ENCODE assay signal across 16 cellular contexts in genomic region chr20:50265245-50265946, GRCh38.
DNase-seq lines count a peak whose midpoint lies in the region; ATAC-seq and TF ChIP-seq lines count a peak whose summit lies in the region.
"Had no signal": no experiment of that assay in that cellular context is flagged by ENCODE, and none has a peak within 500 bp of the region (broad histone marks: within the 10 kb centered on the region; RNA-seq: fewer than 3 reads in every experiment).

No MANE protein-coding gene starts in this region.

- H3K79me1 ChIP-seq in neuronal stem cell (ENCODE audit: low read depth, low read length): no peaks in the 10 kb centered on the region

- H3K27ac Mint-ChIP-seq in activated CD8-positive, alpha-beta T cell treated with anti-CD3 and anti-CD28 coated beads, Interleukin-2, amount 10 ng/mL, durations not matched to agents 7 days and 5 days: peak overlapping the region; percentile 24
- no peak overlapping the region for H3K27ac Mint-ChIP-seq in activated CD8-positive, alpha-beta T cell treated with anti-CD3 and anti-CD28 coated beads for 36 hours
- H3K27ac Mint-ChIP-seq in Caco-2 (ENCODE audit: unreplicated experiment) (peak overlapping the region; percentile 20), WTC11 (no peak overlapping the region), type B pancreatic cell (no peak overlapping the region)

- H3K23ac ChIP-seq in neuronal stem cell (ENCODE audit: low read depth, low read length, poor library complexity): no peak overlapping the region

- H3K4me2 ChIP-seq in neuronal stem cell (ENCODE audit: insufficient read depth, low read length, poor library complexity, severe bottlenecking): no peak overlapping the region

- ATAC-seq in activated CD8-positive, alpha-beta T cell treated with anti-CD3 and anti-CD28 coated beads, Interleukin-2, amount 10 ng/mL, durations not matched to agents 7 days and 5 days: no peak
- no peak for ATAC-seq in activated CD8-positive, alpha-beta T cell treated with anti-CD3 and anti-CD28 coated beads for 36 hours
- ATAC-seq in WTC11: no peak
- no peak for ATAC-seq in HG02642 (IDR thresholded peaks at IDR 0.05; ENCODE audit: poor library complexity, unreplicated experiment)
- ATAC-seq: GM12878 had no signal

- H2BK120ac ChIP-seq in neuronal stem cell (ENCODE audit: low read depth, low read length): no peak overlapping the region

- H3K4me3 ChIP-seq in Caco-2 (ENCODE audit: low read depth, low read length): no peak overlapping the region
- H3K4me3 ChIP-seq in neuronal stem cell (ENCODE audit: low read length in 2 of 2): no peak overlapping the region
- H3K4me3 ChIP-seq: GM12878, GM23248, SK-N-MC had no signal

- H3K36me3 Mint-ChIP-seq in activated CD8-positive, alpha-beta T cell treated with anti-CD3 and anti-CD28 coated beads, Interleukin-2, amount 10 ng/mL, durations not matched to agents 7 days and 5 days (ENCODE audit: low read depth): no peaks in the 10 kb centered on the region
- no peaks in the 10 kb centered on the region for H3K36me3 Mint-ChIP-seq in activated CD8-positive, alpha-beta T cell treated with anti-CD3 and anti-CD28 coated beads for 36 hours (ENCODE audit: low read depth)
- H3K36me3 Mint-ChIP-seq in Caco-2 (ENCODE audit: insufficient read depth, unreplicated experiment) (peaks cover 6% of the 10 kb centered on the region), WTC11 (no peaks in the 10 kb centered on the region), type B pancreatic cell (no peaks in the 10 kb centered on the region)

- H3K9me3 ChIP-seq in Caco-2 (no peaks in the 10 kb centered on the region), neuronal stem cell (replicated peaks in 1 of 2; ENCODE audit: control insufficient read depth in 2 of 2, insufficient read depth in 1 of 2, low read depth in 1 of 2, low read length in 2 of 2) (no peaks in the 10 kb centered on the region)

- no peak overlapping the region for H2BK12ac ChIP-seq in neuronal stem cell (ENCODE audit: low read length)

- H3K14ac ChIP-seq in neuronal stem cell (ENCODE audit: low read length): no peak overlapping the region

- BruUV-seq in Caco-2 (replicated peaks; lab: Mats Ljungman, UMichigan): no TSS peak

- POLR2A ChIA-PET in activated CD8-positive, alpha-beta T cell treated with anti-CD3 and anti-CD28 coated beads, Interleukin-2, amount 10 ng/mL, durations not matched to agents 7 days and 5 days (lab: Charles Lee): no interaction called here
- POLR2A ChIA-PET in activated CD8-positive, alpha-beta T cell treated with anti-CD3 and anti-CD28 coated beads for 36 hours (lab: Charles Lee): no interaction called here
- POLR2A ChIA-PET in Caco-2 (lab: Charles Lee) (no interaction called here), WTC11 (lab: Charles Lee) (no interaction called here)

- no peak overlapping the region for H2AFZ ChIP-seq in neuronal stem cell (ENCODE audit: low read length)
- H2AFZ ChIP-seq: GM23248 had no signal

- DNase-seq in activated CD8-positive, alpha-beta T cell treated with anti-CD3 and anti-CD28 coated beads, Interleukin-2, amount 10 ng/mL, durations not matched to agents 7 days and 5 days: no peak
- no peak for DNase-seq in activated CD8-positive, alpha-beta T cell treated with anti-CD3 and anti-CD28 coated beads for 36 hours
- DNase-seq in Caco-2 (no peak), WTC11 (ENCODE audit: low spot score) (no peak), neuronal stem cell (ENCODE audit: low spot score) (no peak), type B pancreatic cell (ENCODE audit: extremely low spot score, unreplicated experiment) (no peak), 8988T (no peak)
- DNase-seq: GM23248; Karpas-422; NCI-H1105 treated with DMSO at 0.1 percent for 48 hours; NCI-H187; NCI-H69; NK-92 treated with Interleukin-12 subunit alpha and Interleukin-12 subunit beta, amount 100 ng/mL, for 24 hours had no signal

- no peak overlapping the region for H4K8ac ChIP-seq in neuronal stem cell (ENCODE audit: low read depth, low read length)

- no peak overlapping the region for H2BK15ac ChIP-seq in neuronal stem cell (ENCODE audit: low read length)

- no peak for TF ChIP-seq CTCF in activated CD8-positive, alpha-beta T cell treated with anti-CD3 and anti-CD28 coated beads for 36 hours (IDR thresholded peaks at IDR 0.05)
- TF ChIP-seq CTCF in Caco-2 (IDR thresholded peaks at IDR 0.05; ENCODE audit: insufficient read depth in 1 of 2, low read depth in 1 of 2, low read length in 1 of 2, severe bottlenecking in 1 of 2, unreplicated experiment in 1 of 2): no peak
- TF ChIP-seq CTCF in WTC11 (IDR thresholded peaks at IDR 0.05): no peak
- no peak for TF ChIP-seq CTCF in type B pancreatic cell (conservative IDR thresholded peaks at IDR 0.05)

- WGBS in neuronal stem cell (ENCODE audit: extremely low coverage in 2 of 2, insufficient read length in 2 of 2, insufficient replicate concordance in 1 of 2), 2 donors: no CpG with 5 or more reads among the region's 12 CpGs

- H2BK5ac ChIP-seq in neuronal stem cell (ENCODE audit: low read length): no peak overlapping the region

- CTCF ChIA-PET in activated CD8-positive, alpha-beta T cell treated with anti-CD3 and anti-CD28 coated beads, Interleukin-2, amount 10 ng/mL, durations not matched to agents 7 days and 5 days (lab: Charles Lee): interaction anchor here (1.1 to 1.5 kb wide), 3 partner anchors 11 to 323 kb away, joined by 3 read pairs; no protein-coding TSS in a partner anchor
- CTCF ChIA-PET in activated CD8-positive, alpha-beta T cell treated with anti-CD3 and anti-CD28 coated beads for 36 hours (lab: Charles Lee): interaction anchor here (1.2 kb wide), 1 partner anchor 31 kb away, joined by 4 read pairs; no protein-coding TSS in a partner anchor
- CTCF ChIA-PET in Caco-2 (lab: Charles Lee) (no interaction called here), WTC11 (lab: Charles Lee) (no interaction called here)

- peak overlapping the region; percentile 60 for H2AK5ac ChIP-seq in neuronal stem cell (ENCODE audit: low read depth, low read length)

- H4K91ac ChIP-seq in neuronal stem cell (ENCODE audit: low read depth, low read length, poor library complexity): no peak overlapping the region

- no peak overlapping the region for H3K18ac ChIP-seq in neuronal stem cell (ENCODE audit: low read length)

- no peaks in the 10 kb centered on the region for H3K9me3 Mint-ChIP-seq in activated CD8-positive, alpha-beta T cell treated with anti-CD3 and anti-CD28 coated beads, Interleukin-2, amount 10 ng/mL, durations not matched to agents 7 days and 5 days (ENCODE audit: insufficient read depth)
- H3K9me3 Mint-ChIP-seq in activated CD8-positive, alpha-beta T cell treated with anti-CD3 and anti-CD28 coated beads for 36 hours: no peaks in the 10 kb centered on the region
- no peaks in the 10 kb centered on the region for H3K9me3 Mint-ChIP-seq in Caco-2 (ENCODE audit: unreplicated experiment)
- no peaks in the 10 kb centered on the region for H3K9me3 Mint-ChIP-seq in WTC11
- H3K9me3 Mint-ChIP-seq in type B pancreatic cell: no peaks in the 10 kb centered on the region

- H3K27me3 Mint-ChIP-seq in activated CD8-positive, alpha-beta T cell treated with anti-CD3 and anti-CD28 coated beads, Interleukin-2, amount 10 ng/mL, durations not matched to agents 7 days and 5 days (ENCODE audit: low read depth): peaks cover 7% of the 10 kb centered on the region
- peaks cover 2% of the 10 kb centered on the region for H3K27me3 Mint-ChIP-seq in activated CD8-positive, alpha-beta T cell treated with anti-CD3 and anti-CD28 coated beads for 36 hours
- H3K27me3 Mint-ChIP-seq in Caco-2 (ENCODE audit: insufficient read depth, unreplicated experiment): no peaks in the 10 kb centered on the region
- H3K27me3 Mint-ChIP-seq in WTC11 (ENCODE audit: low read depth): no peaks in the 10 kb centered on the region
- no peaks in the 10 kb centered on the region for H3K27me3 Mint-ChIP-seq in type B pancreatic cell

- H3K4ac ChIP-seq in neuronal stem cell (ENCODE audit: low read length): no peak overlapping the region

- no peaks in the 10 kb centered on the region for H3K36me3 ChIP-seq in Caco-2 (ENCODE audit: control insufficient read depth, insufficient read depth, low read length)
- no peaks in the 10 kb centered on the region for H3K36me3 ChIP-seq in neuronal stem cell (replicated peaks in 1 of 2; ENCODE audit: control insufficient read depth in 2 of 2, insufficient read depth in 2 of 2, low read length in 2 of 2)

- H3K9ac ChIP-seq in neuronal stem cell (ENCODE audit: low read depth, low read length, poor library complexity): no peak overlapping the region
- H3K9ac ChIP-seq: GM23248 had no signal

- H3K4me1 ChIP-seq in Caco-2 (peaks cover 10% of the 10 kb centered on the region), neuronal stem cell (ENCODE audit: control insufficient read depth in 2 of 2, insufficient read depth in 1 of 2, low read depth in 1 of 2, low read length in 2 of 2) (peaks cover 0 to 11% of the 10 kb centered on the region in 2 donors)

- no peak overlapping the region for H3K27ac ChIP-seq in neuronal stem cell (replicated peaks; ENCODE audit: low read length)
- H3K27ac ChIP-seq: GM23248, SK-N-MC had no signal

- intact Hi-C loops in activated CD8-positive, alpha-beta T cell treated with anti-CD3 and anti-CD28 coated beads for 36 hours (cut with micrococcal nuclease): no loop called here
- intact Hi-C loops in Caco-2 (cut with micrococcal nuclease; ENCODE audit: unreplicated experiment): no loop called here

- peaks cover 32% of the 10 kb centered on the region for H3K4me1 Mint-ChIP-seq in activated CD8-positive, alpha-beta T cell treated with anti-CD3 and anti-CD28 coated beads, Interleukin-2, amount 10 ng/mL, durations not matched to agents 7 days and 5 days (ENCODE audit: low read depth)
- H3K4me1 Mint-ChIP-seq in activated CD8-positive, alpha-beta T cell treated with anti-CD3 and anti-CD28 coated beads for 36 hours (ENCODE audit: low read depth): peaks cover 5% of the 10 kb centered on the region
- H3K4me1 Mint-ChIP-seq in Caco-2 (ENCODE audit: low read depth, unreplicated experiment) (peaks cover 23% of the 10 kb centered on the region), WTC11 (peaks cover 21% of the 10 kb centered on the region), type B pancreatic cell (ENCODE audit: unreplicated experiment) (peaks cover 8% of the 10 kb centered on the region)

- H3K4me3 Mint-ChIP-seq in activated CD8-positive, alpha-beta T cell treated with anti-CD3 and anti-CD28 coated beads, Interleukin-2, amount 10 ng/mL, durations not matched to agents 7 days and 5 days: no peak overlapping the region
- H3K4me3 Mint-ChIP-seq in activated CD8-positive, alpha-beta T cell treated with anti-CD3 and anti-CD28 coated beads for 36 hours: no peak overlapping the region
- H3K4me3 Mint-ChIP-seq in Caco-2 (ENCODE audit: unreplicated experiment) (no peak overlapping the region), WTC11 (no peak overlapping the region), type B pancreatic cell (no peak overlapping the region)

- H3K27me3 ChIP-seq in Caco-2 (replicated peaks; ENCODE audit: control insufficient read depth, insufficient read depth, low read length) (no peaks in the 10 kb centered on the region), neuronal stem cell (ENCODE audit: control insufficient read depth in 3 of 3, insufficient read depth in 3 of 3, low read depth in 1 of 3, low read length in 3 of 3) (peaks cover 0 to 9% (median 0%) of the 10 kb centered on the region in 3 experiments)

TF ChIP-seq in WTC11, 78 proteins besides CTCF, POLR2A, EP300 and RAD21 (continues in another document):
- TF ChIP-seq FOXJ3 (CRISPR knock-in tag; IDR thresholded peaks at IDR 0.05; ENCODE audit: borderline replicate concordance): no peak
- no peak for TF ChIP-seq KAT7 (CRISPR knock-in tag; IDR thresholded peaks at IDR 0.05; ENCODE audit: borderline replicate concordance)

Comparison
In these comparisons a context has a peak if more than half of its experiments do, and no peak if none do; other contexts are left out.
1. H3K27ac Mint-ChIP-seq: peak in activated CD8-positive, alpha-beta T cell treated with anti-CD3 and anti-CD28 coated beads, Interleukin-2, amount 10 ng/mL, durations not matched to agents 7 days and 5 days (single experiment) and Caco-2 (single experiment); none in activated CD8-positive, alpha-beta T cell treated with anti-CD3 and anti-CD28 coated beads for 36 hours (single experiment), WTC11 (single experiment) and type B pancreatic cell (single experiment).
2. CTCF ChIA-PET loops: an anchor here in activated CD8-positive, alpha-beta T cell treated with anti-CD3 and anti-CD28 coated beads, Interleukin-2, amount 10 ng/mL, durations not matched to agents 7 days and 5 days (1.1 to 1.5 kb wide) and activated CD8-positive, alpha-beta T cell treated with anti-CD3 and anti-CD28 coated beads for 36 hours (1.2 kb wide); none called in Caco-2 and WTC11.